Comparison of ENCODE assay signal across 9 cellular contexts in the genomic region with DNA sequence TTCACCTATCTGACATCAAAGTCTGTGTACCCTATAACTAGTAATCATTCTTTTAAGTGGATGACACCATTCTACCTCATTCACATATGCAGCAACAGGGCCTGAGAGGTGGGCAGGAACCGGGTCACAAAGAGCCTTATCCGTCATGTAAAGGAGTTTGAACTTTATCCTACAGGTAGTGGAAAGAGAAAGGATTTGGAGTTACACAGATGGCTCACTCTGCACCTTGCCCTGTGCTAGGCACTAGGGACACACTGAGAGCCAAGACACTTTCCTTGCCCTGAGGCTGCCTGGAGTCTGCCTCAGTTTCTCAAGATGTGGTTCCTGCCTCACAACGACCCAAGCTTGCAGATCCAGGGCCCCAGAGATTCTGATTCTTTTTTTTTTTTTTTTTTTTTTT.
"Had no signal": no experiment of that assay in that cellular context is flagged by ENCODE, and none has a peak within 500 bp of the region (broad histone marks: within the 10 kb centered on the region; RNA-seq: fewer than 3 reads in every experiment).

No MANE protein-coding gene starts in this region.

- H3K9ac ChIP-seq: GM23248 had no signal

- DNase-seq: GM23248, GOT3, H7, KG1 had no signal

- H3K27ac Mint-ChIP-seq: IgD-negative memory B cell had no signal

- ATAC-seq: HCT116 had no signal

- H3K36me3 ChIP-seq: HAP-1 had no signal

- H3K9me3 ChIP-seq: HAP-1 had no signal

- H3K27ac ChIP-seq: GM23248, HL-60 had no signal

- H3K4me1 Mint-ChIP-seq: IgD-negative memory B cell had no signal

- H3K4me1 ChIP-seq: HAP-1 had no signal

- H3K4me3 Mint-ChIP-seq: IgD-negative memory B cell had no signal

- H3K4me3 ChIP-seq: GM23248, HAP-1 had no signal

- FAIRE-seq: HepG2 had no signal
